ENCODE assay signal across 8 cellular contexts in the genomic region with DNA sequence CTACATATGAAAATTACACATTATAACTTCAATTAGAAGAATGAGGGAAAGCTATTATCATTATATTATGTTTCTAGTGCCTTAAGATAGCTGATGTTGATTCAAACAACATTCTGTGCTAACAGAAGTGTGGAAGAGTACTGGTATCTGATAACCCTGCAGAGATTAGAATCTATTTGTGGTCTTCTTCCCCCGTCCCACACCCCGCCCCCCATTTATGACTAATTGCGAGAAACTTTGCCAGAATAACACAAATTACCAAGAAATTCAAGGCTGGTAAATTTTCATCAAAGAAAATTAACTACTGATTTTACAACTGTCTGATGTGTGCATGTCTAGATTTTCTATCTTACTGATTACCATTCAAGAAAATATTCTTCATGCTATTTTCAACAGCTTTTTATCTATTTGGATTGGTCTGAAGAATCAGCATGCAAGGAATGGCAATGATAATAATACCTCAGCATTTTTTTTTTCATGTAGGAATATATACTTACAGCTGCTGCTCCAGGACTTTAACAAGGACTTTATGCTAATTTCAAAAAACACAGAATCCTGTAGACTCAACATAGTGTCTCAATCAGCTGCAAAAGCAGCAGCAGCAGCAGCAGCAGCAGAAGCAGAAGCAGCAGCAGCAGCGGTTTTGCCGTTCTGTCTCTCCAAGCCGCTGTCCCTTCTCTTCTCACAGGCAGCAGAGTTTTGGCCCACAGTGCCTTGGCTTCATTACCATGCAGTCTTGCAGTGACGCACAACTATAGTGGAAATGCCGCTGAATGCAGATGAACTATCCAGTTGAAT.
A peak's percentile ranks its signal among the peaks of the same experiment; 100 is the strongest.
DNase-seq lines count a peak whose midpoint lies in the region; ATAC-seq and TF ChIP-seq lines count a peak whose summit lies in the region.

No MANE protein-coding gene starts in this region.

- H3K4me1 ChIP-seq in PC-3 (ENCODE audit: insufficient read depth, low read length), result no peaks in the 10 kb centered on the region

- DNase-seq in NCI-H526 treated with DMSO at 0.1 percent for 48 hours (lab: John Stamatoyannopoulos, UW), result peak; percentile 11
- DNase-seq in amniotic epithelial cell (ENCODE audit: low read depth), result peak; percentile 57
- DNase-seq in stimulated activated CD8-positive, alpha-beta memory T cell treated with anti-CD3 and anti-CD28 coated beads, Interleukin-12 subunit alpha, Interleukin-12 subunit beta, amount 100 ng/mL, for 4 hours (ENCODE audit: low read depth), result peak; percentile 12
- no peak for DNase-seq in NCI-H146 treated with DMSO at 0.1 percent for 48 hours (lab: John Stamatoyannopoulos, UW; ENCODE audit: unreplicated experiment)
- DNase-seq in NCI-H748 treated with DMSO at 0.1 percent for 48 hours (lab: John Stamatoyannopoulos, UW), result no peak
- DNase-seq in germinal center (ENCODE audit: low spot score), result no peak
- DNase-seq in PC-3, result no peak

- no peaks in the 10 kb centered on the region for H4K20me1 ChIP-seq in PC-3 (ENCODE audit: low read length)

- no peak overlapping the region for H3K4me3 ChIP-seq in PC-3 (ENCODE audit: low read length)

- H3F3A ChIP-seq in PC-3 (ENCODE audit: low read length, unreplicated experiment), result no peaks in the 10 kb centered on the region

- H3K27me3 ChIP-seq in layer of hippocampus (ENCODE audit: control insufficient read depth, insufficient read depth, low read length) (no peaks in the 10 kb centered on the region), PC-3 (ENCODE audit: low read length) (no peaks in the 10 kb centered on the region)

- H3K27ac ChIP-seq in layer of hippocampus (ENCODE audit: low read depth, low read length) (peak overlapping the region; percentile 55), PC-3 (ENCODE audit: low read length) (no peak overlapping the region)

- CTCF ChIA-PET in PC-3 (lab: Charles Lee), result no interaction called here

- BruUV-seq in PC-3 (replicated peaks; lab: Mats Ljungman, UMichigan), result no TSS peak

- ATAC-seq in PC-3, result no peak

- H3K9me2 ChIP-seq in PC-3 (replicated peaks; ENCODE audit: low read length), result no peaks in the 10 kb centered on the region

- no peak overlapping the region for H2AFZ ChIP-seq in PC-3 (ENCODE audit: low read length)

- no peaks in the 10 kb centered on the region for H3K36me3 ChIP-seq in PC-3 (ENCODE audit: low read depth, low read length)

- intact Hi-C loops in PC-3 (cut with micrococcal nuclease), result no loop called here

- no peak for TF ChIP-seq CTCF in PC-3 (conservative IDR thresholded peaks at IDR 0.05; ENCODE audit: low read depth, low read length)

- H3K9me3 ChIP-seq in PC-3 (ENCODE audit: low read length), result no peaks in the 10 kb centered on the region

- H3K9ac ChIP-seq in PC-3 (ENCODE audit: low read length), result no peak overlapping the region

- no peak overlapping the region for H3K4me2 ChIP-seq in PC-3 (ENCODE audit: low read length)

- 0 out of 2 replicates have a peak, but pooled peaks cover 5% of the 10 kb centered on the region for H3K79me2 ChIP-seq in PC-3 (ENCODE audit: low read length)

- POLR2A ChIA-PET in PC-3 (lab: Charles Lee; ENCODE audit: unreplicated experiment), result no interaction called here

Comparison
In these comparisons a context has a peak if more than half of its experiments do, and no peak if none do; other contexts are left out.
1. DNase-seq: peak in NCI-H526 treated with DMSO at 0.1 percent for 48 hours (single experiment), amniotic epithelial cell (single experiment) and stimulated activated CD8-positive, alpha-beta memory T cell treated with anti-CD3 and anti-CD28 coated beads, Interleukin-12 subunit alpha, Interleukin-12 subunit beta, amount 100 ng/mL, for 4 hours (single experiment); none in NCI-H146 treated with DMSO at 0.1 percent for 48 hours (single experiment), NCI-H748 treated with DMSO at 0.1 percent for 48 hours (single experiment), germinal center (single experiment) and PC-3 (single experiment).